In the genomic region with DNA sequence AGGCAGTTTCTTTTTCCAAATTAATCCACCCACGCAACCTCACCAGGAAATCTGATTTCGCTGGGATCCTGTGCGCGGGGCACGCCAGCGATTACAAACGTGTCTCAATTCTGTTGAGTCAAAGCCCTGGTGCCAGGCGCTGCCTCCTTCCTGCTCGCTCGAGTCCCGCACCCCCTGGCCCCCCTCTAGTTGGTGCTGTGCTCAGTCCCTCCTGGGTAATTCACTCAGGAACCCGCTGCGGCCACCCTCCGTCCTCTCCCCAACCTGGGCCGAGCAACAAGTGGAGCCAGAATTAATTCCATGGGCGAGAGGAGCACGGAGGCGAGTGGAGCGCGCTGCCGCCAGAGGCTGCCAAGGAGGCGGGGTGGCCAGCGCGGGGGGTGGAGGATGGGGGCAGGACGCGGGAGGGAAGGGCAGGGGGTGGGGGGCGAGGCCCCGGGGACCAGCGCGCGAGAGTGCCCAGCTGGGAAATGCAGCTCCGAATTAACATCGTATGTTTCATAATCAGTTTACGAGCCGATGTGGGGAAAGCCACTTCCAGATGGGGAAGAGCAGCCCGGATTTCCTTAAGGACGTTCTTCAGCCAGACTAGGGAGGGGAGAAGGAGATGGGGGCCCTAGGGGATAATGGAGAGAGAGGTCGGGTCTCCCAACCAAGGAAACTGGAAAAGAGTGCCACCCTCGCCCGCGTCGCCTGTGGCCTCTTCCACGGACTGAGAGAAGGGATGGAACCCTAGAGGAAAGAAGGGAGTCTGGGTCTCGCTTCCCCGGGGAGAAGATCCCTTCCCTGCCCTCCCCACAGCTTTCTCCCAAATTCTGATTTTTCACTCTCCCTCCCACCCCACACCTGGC, we compare ENCODE assay signal across 10 cellular contexts. TPM values are rescaled to one million over a fixed set of nuclear protein-coding genes. Genes with fewer than 3 reads are reported as not detected.
DNase-seq lines count a peak whose midpoint lies in the region; ATAC-seq and TF ChIP-seq lines count a peak whose summit lies in the region.
"Had no signal": no experiment of that assay in that cellular context is flagged by ENCODE, and none has a peak within 500 bp of the region (broad histone marks: within the 10 kb centered on the region; RNA-seq: fewer than 3 reads in every experiment).

No MANE protein-coding gene starts in this region.

- peaks cover 51% of the 10 kb centered on the region for H4K20me1 ChIP-seq in neural progenitor cell (ENCODE audit: low read depth)
- H4K20me1 ChIP-seq in MM.1S (ENCODE audit: insufficient read depth, low read length) = no peaks in the 10 kb centered on the region

- H3K36me3 ChIP-seq in neural progenitor cell = no peaks in the 10 kb centered on the region
- no peaks in the 10 kb centered on the region for H3K36me3 ChIP-seq in MM.1S (replicated peaks; ENCODE audit: insufficient read depth, low read length)

- H3K9me3 Mint-ChIP-seq in neural progenitor cell = no peaks in the 10 kb centered on the region

- peaks cover 43% of the 10 kb centered on the region for H3K4me1 Mint-ChIP-seq in neural progenitor cell

- H3K27me3 ChIP-seq in neural progenitor cell (peaks cover 93% of the 10 kb centered on the region), MM.1S (replicated peaks; ENCODE audit: insufficient read depth, low read length) (no peaks in the 10 kb centered on the region)

- peak overlapping the region; percentile 66 for H3K27ac ChIP-seq in RWPE1
- H3K27ac ChIP-seq in neural progenitor cell = no peak overlapping the region
- no peak overlapping the region for H3K27ac ChIP-seq in MM.1S (ENCODE audit: low read length)

- POLR2A ChIA-PET in RWPE1 (lab: Yijun Ruan, JAX; ENCODE audit: low non-redundant PET) = no interaction called here

- DNase-seq in AG09319 (ENCODE audit: extremely low read depth, low read depth) = peak; percentile 84
- no peak for DNase-seq in RWPE1 (ENCODE audit: low spot score)
- peak; percentile 88 for DNase-seq in fibroblast of villous mesenchyme (ENCODE audit: low read depth)
- peak; percentile 63 for DNase-seq in neural progenitor cell (ENCODE audit: low spot score)
- DNase-seq in Ammon's horn (ENCODE audit: low spot score) = no peak
- DNase-seq in SHP77 treated with DMSO at 0.1 percent for 48 hours (lab: John Stamatoyannopoulos, UW) = no peak
- DNase-seq in MM.1S = no peak
- DNase-seq: DMS153; stimulated activated CD4-positive, alpha-beta T cell treated with anti-CD3 and anti-CD28 coated beads, Interleukin-12 subunit alpha, Interleukin-12 subunit beta, amount 100 ng/mL, for 4 hours had no signal

- CTCF ChIA-PET in RWPE1 (lab: Yijun Ruan, JAX) = no interaction called here

- H2AFZ ChIP-seq in neural progenitor cell (replicated peaks) (peak overlapping the region; percentile 55), MM.1S (ENCODE audit: low read length) (no peak overlapping the region)

- peak overlapping the region; percentile 96 for H3K4me3 Mint-ChIP-seq in neural progenitor cell

- H3K9me3 ChIP-seq in neural progenitor cell (ENCODE audit: low read depth) = no peaks in the 10 kb centered on the region
- no peaks in the 10 kb centered on the region for H3K9me3 ChIP-seq in MM.1S (replicated peaks; ENCODE audit: insufficient read depth, low read length)

- H3K9me2 ChIP-seq in MM.1S (replicated peaks; ENCODE audit: insufficient read depth, low read length) = no peaks in the 10 kb centered on the region

- TF ChIP-seq CTCF in AG09319 (IDR thresholded peaks at IDR 0.05; ENCODE audit: low read depth, low read length) (no peak), RWPE1 (conservative IDR thresholded peaks at IDR 0.05; ENCODE audit: low read depth) (no peak), fibroblast of villous mesenchyme (IDR thresholded peaks at IDR 0.05; ENCODE audit: insufficient read depth, low read depth, low read length) (no peak), neural progenitor cell (IDR thresholded peaks at IDR 0.05) (peak; percentile 15), MM.1S (IDR thresholded peaks at IDR 0.05; ENCODE audit: low read length) (no peak)

- no peak overlapping the region for H3K27ac Mint-ChIP-seq in neural progenitor cell

- H3F3A ChIP-seq in neural progenitor cell (ENCODE audit: low read depth) (peaks cover 35% of the 10 kb centered on the region), MM.1S (ENCODE audit: insufficient read depth, low read length) (no peaks in the 10 kb centered on the region; the same call in 1 of the 2 replicates)

- peaks cover 27% of the 10 kb centered on the region for H3K27me3 Mint-ChIP-seq in neural progenitor cell (ENCODE audit: insufficient read depth, low read depth)

- H3K4me3 ChIP-seq in fibroblast of villous mesenchyme (ENCODE audit: low read depth, low read length) (peak overlapping the region; percentile 92), neural progenitor cell (peak overlapping the region; percentile 74), MM.1S (ENCODE audit: low read length) (no peak overlapping the region)

- H3K4me2 ChIP-seq in neural progenitor cell (peak overlapping the region; percentile 94), MM.1S (ENCODE audit: low read depth, low read length) (no peak overlapping the region)

- H3K36me3 Mint-ChIP-seq in neural progenitor cell = peaks cover 30% of the 10 kb centered on the region

- H3K79me2 ChIP-seq in neural progenitor cell (ENCODE audit: low read depth) (no peaks in the 10 kb centered on the region), MM.1S (ENCODE audit: low read length) (no peaks in the 10 kb centered on the region)

- H3K9ac ChIP-seq in neural progenitor cell = no peak overlapping the region
- no peak overlapping the region for H3K9ac ChIP-seq in MM.1S (ENCODE audit: low read length)

- ATAC-seq in HG03469 (IDR thresholded peaks at IDR 0.05; ENCODE audit: unreplicated experiment) = no peak

- H3K4me1 ChIP-seq in neural progenitor cell = peaks cover 33% of the 10 kb centered on the region
- no peaks in the 10 kb centered on the region for H3K4me1 ChIP-seq in MM.1S (ENCODE audit: low read length)

RNA-seq across cellular contexts. Expression of gene WNT5A, which starts 5.8 kb away (rescaled TPM):
- 1,105 and 1,763 TPM in 2 replicates for total RNA-seq in fibroblast of villous mesenchyme
- 3.3 and 5.5 TPM in 2 replicates for total RNA-seq in neural progenitor cell (ENCODE audit: low replicate concordance)

Comparison
In these comparisons a context has a peak if more than half of its experiments do, and no peak if none do; other contexts are left out.
1. DNase-seq: peak in AG09319 (single experiment), fibroblast of villous mesenchyme (single experiment) and neural progenitor cell (single experiment); none in RWPE1 (single experiment), Ammon's horn (single experiment), SHP77 treated with DMSO at 0.1 percent for 48 hours (single experiment) and MM.1S (single experiment).
2. RNA of gene WNT5A, which starts 5.8 kb away (total RNA-seq): 1,105 to 1,763 TPM in fibroblast of villous mesenchyme; 3.3 to 5.5 TPM in neural progenitor cell; every median in the first group is over 100 times any median in the second.